Comparison of ENCODE assay signal across 23 cellular contexts in the genomic region with DNA sequence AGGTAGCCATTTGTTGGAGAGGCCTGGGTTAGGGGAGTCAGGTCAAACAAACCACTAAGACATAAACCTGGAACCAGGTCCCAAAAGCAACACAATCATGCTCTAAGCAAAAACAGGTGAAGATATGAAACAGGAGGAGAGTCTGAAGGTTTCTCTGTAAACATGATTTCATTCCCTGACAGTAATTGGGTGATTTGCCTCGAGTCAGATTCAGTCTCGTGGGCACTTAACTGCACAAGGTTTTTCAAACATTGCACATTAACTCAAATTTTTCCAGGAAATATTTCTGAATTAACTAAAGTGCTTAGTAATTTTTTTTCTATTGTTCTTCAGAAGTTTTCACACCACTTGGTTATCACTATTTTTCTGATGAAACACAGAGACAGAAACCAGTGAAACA.
"Had no signal": no experiment of that assay in that cellular context is flagged by ENCODE, and none has a peak within 500 bp of the region (broad histone marks: within the 10 kb centered on the region; RNA-seq: fewer than 3 reads in every experiment).

No MANE protein-coding gene starts in this region.

- ATAC-seq: activated CD8-positive, alpha-beta T cell treated with anti-CD3 and anti-CD28 coated beads for 36 hours; K562 had no signal

- H3K9me3 ChIP-seq: ascending aorta had no signal

- H3K27ac ChIP-seq: ascending aorta had no signal

- DNase-seq: activated CD4-positive, alpha-beta T cell treated with anti-CD3 and anti-CD28 coated beads, Interleukin-2, amount 10 ng/mL, durations not matched to agents 24 days and 14 days; activated CD4-positive, alpha-beta T cell treated with anti-CD3 and anti-CD28 coated beads, Interleukin-2, amount 50 U/mL, for 4 hours; activated CD8-positive, alpha-beta T cell treated with anti-CD3 and anti-CD28 coated beads for 36 hours; activated gamma-delta T cell; activated naive CD4-positive, alpha-beta T cell treated with Interleukin-2 at 50 U/mL for 16 hours; activated naive CD8-positive, alpha-beta T cell treated with anti-CD3 and anti-CD28 coated beads, Interleukin-2, amount 10 ng/mL, durations not matched to agents 7 days and 5 days; activated T-cell treated with anti-CD3 and anti-CD28 coated beads, Interleukin-2, amount 50 U/mL, for 24 hours; amygdala; NCI-H1092 treated with DMSO at 0.1 percent for 48 hours; NCI-H1417; NCI-H146; NCI-H187; NCI-H2029 treated with DMSO at 0.1 percent for 48 hours; NCI-H2107; NCI-H226; NCI-H446 treated with DMSO at 0.1 percent for 48 hours; NCI-H69; OCI-M1; Right ventricle myocardium superior; SW 1271; T1000 had no signal

- H3K36me3 ChIP-seq: ascending aorta had no signal

- H3K4me3 ChIP-seq: ascending aorta, K562 had no signal

- H3K27me3 ChIP-seq: ascending aorta had no signal
